21 cellular contexts compared by ENCODE assay signal in the genomic region with DNA sequence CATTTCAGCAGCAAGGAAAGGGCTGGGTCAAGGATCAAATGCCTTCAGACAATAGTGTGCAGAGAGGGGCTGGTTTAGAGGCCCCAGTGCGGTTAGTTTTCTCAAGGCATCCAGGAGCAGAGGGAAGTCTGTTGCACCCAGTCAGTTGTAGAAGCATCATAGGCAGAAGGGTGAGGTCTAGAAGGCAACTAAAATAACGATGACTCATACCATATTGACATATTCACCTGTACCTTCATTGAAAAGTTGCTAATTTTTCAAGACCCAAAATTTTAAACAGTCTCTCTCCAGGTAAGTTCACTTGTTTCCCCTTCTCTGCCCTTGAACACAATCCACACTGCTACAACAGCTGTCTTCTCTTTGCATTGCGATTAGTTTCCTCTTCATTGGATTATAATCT.
A peak's percentile ranks its signal among the peaks of the same experiment; 100 is the strongest.
DNase-seq lines count a peak whose midpoint lies in the region; ATAC-seq, FAIRE-seq and TF ChIP-seq lines count a peak whose summit lies in the region.
"Had no signal": no experiment of that assay in that cellular context is flagged by ENCODE, and none has a peak within 500 bp of the region (broad histone marks: within the 10 kb centered on the region; RNA-seq: fewer than 3 reads in every experiment).

No MANE protein-coding gene starts in this region.

- H3K18ac ChIP-seq in neuronal stem cell (ENCODE audit: low read length) = no peak overlapping the region

- H3K23ac ChIP-seq in neuronal stem cell (ENCODE audit: low read depth, low read length, poor library complexity) = no peak overlapping the region

- no peak overlapping the region for H3K4me2 ChIP-seq in A549
- H3K4me2 ChIP-seq in neuronal stem cell (ENCODE audit: insufficient read depth, low read length, poor library complexity, severe bottlenecking) = no peak overlapping the region
- H3K4me2 ChIP-seq: GM23338 had no signal

- H3K4me1 ChIP-seq in A549 (no peaks in the 10 kb centered on the region), neuronal stem cell (ENCODE audit: control insufficient read depth in 2 of 2, insufficient read depth in 1 of 2, low read depth in 1 of 2, low read length in 2 of 2) (peaks cover 8 to 14% of the 10 kb centered on the region in 2 donors)

- H3K27ac Mint-ChIP-seq in HFFc6 = no peak overlapping the region
- H3K27ac Mint-ChIP-seq: CD4-positive, alpha-beta memory T cell; GM23338; H9 had no signal

- POLR2A ChIA-PET in A549 (lab: Yijun Ruan, JAX) = no interaction called here

- no peak overlapping the region for H2AK5ac ChIP-seq in neuronal stem cell (ENCODE audit: low read depth, low read length)

- no peak overlapping the region for H3K9ac ChIP-seq in neuronal stem cell (ENCODE audit: low read depth, low read length, poor library complexity)

- no peak overlapping the region for H4K91ac ChIP-seq in neuronal stem cell (ENCODE audit: low read depth, low read length, poor library complexity)

- H2BK5ac ChIP-seq in neuronal stem cell (ENCODE audit: low read length) = no peak overlapping the region

- no peak for TF ChIP-seq EP300 in A549 (IDR thresholded peaks at IDR 0.05)

- H3K4me1 Mint-ChIP-seq in HFFc6 (ENCODE audit: low read depth) = no peaks in the 10 kb centered on the region
- H3K4me1 Mint-ChIP-seq: CD4-positive, alpha-beta memory T cell; GM23338 had no signal

- H3K4ac ChIP-seq in neuronal stem cell (ENCODE audit: low read length) = no peak overlapping the region

- DNase-seq in A549 (ENCODE audit: low read depth in 1 of 2, low spot score in 1 of 2) (no peak), NCI-H82 treated with DMSO at 0.1 percent for 48 hours (lab: John Stamatoyannopoulos, UW; ENCODE audit: unreplicated experiment) (peak; percentile 60), bronchial epithelial cell (ENCODE audit: low read depth) (no peak), neuronal stem cell (ENCODE audit: low spot score) (peak; percentile 24), NCI-H748 treated with DMSO at 0.1 percent for 48 hours (lab: John Stamatoyannopoulos, UW) (no peak), medulla oblongata (ENCODE audit: extremely low spot score) (no peak), HFFc6 (no peak)
- DNase-seq: C1 segment of cervical spinal cord; Calu3; CD4-positive, alpha-beta memory T cell; COR-L47; DMS53; DMS79 treated with DMSO at 0.1 percent for 48 hours; GF-D8; H9 had no signal

- H3K9me3 ChIP-seq in A549 (no peaks in the 10 kb centered on the region), neuronal stem cell (replicated peaks in 1 of 2; ENCODE audit: control insufficient read depth in 2 of 2, insufficient read depth in 1 of 2, low read depth in 1 of 2, low read length in 2 of 2) (no peaks in the 10 kb centered on the region)

- CTCF ChIA-PET in A549 (lab: Yijun Ruan, JAX) = no interaction called here

- H3K36me3 ChIP-seq in bronchial epithelial cell (ENCODE audit: control insufficient read depth, insufficient read depth, low read length) (no peaks in the 10 kb centered on the region), neuronal stem cell (replicated peaks in 1 of 2; ENCODE audit: control insufficient read depth in 2 of 2, insufficient read depth in 2 of 2, low read length in 2 of 2) (no peaks in the 10 kb centered on the region)

- TF ChIP-seq RAD21 in A549 (conservative IDR thresholded peaks at IDR 0.05 in 1 of 2, IDR thresholded peaks at IDR 0.05 in 1 of 2) = no peak

- H3K14ac ChIP-seq in neuronal stem cell (ENCODE audit: low read length) = no peak overlapping the region

- H3K4me3 ChIP-seq in A549 (no peak overlapping the region), bronchial epithelial cell (ENCODE audit: low read depth, low read length) (no peak overlapping the region), neuronal stem cell (ENCODE audit: low read length in 2 of 2) (no peak overlapping the region)
- H3K4me3 ChIP-seq: GM23338 had no signal

- ATAC-seq in A549 = no peak
- ATAC-seq: GM23338, HCT116 had no signal

- no peak for TF ChIP-seq CTCF in A549 (IDR thresholded peaks at IDR 0.05)
- no peak for TF ChIP-seq CTCF in bronchial epithelial cell (IDR thresholded peaks at IDR 0.05; ENCODE audit: insufficient read depth, low read length, severe bottlenecking)
- TF ChIP-seq CTCF in HFFc6 (IDR thresholded peaks at IDR 0.05) = no peak

- H2AFZ ChIP-seq in neuronal stem cell (ENCODE audit: low read length) = no peak overlapping the region
- H2AFZ ChIP-seq: GM23338 had no signal

- no peak for FAIRE-seq in A549 (lab: Jason Lieb, UNC)
- peak; percentile 97 for FAIRE-seq in bronchial epithelial cell (lab: Jason Lieb, UNC)
- FAIRE-seq: A204.1, GM12891, GM18507 had no signal

- no peak overlapping the region for H2BK12ac ChIP-seq in neuronal stem cell (ENCODE audit: low read length)

- 26% methylated on average over 3 of the region's 3 CpGs for WGBS in A549 (ENCODE audit: missing lambda C conversion rate)
- no CpG with 5 or more reads among the region's 3 CpGs for WGBS in neuronal stem cell (ENCODE audit: extremely low coverage in 2 of 2, insufficient read length in 2 of 2, insufficient replicate concordance in 1 of 2), 2 donors

- no peak overlapping the region for H2BK120ac ChIP-seq in neuronal stem cell (ENCODE audit: low read depth, low read length)

- no peak overlapping the region for H4K8ac ChIP-seq in neuronal stem cell (ENCODE audit: low read depth, low read length)

- H3K27ac ChIP-seq in A549 (no peak overlapping the region), neuronal stem cell (replicated peaks; ENCODE audit: low read length) (no peak overlapping the region)
- H3K27ac ChIP-seq: 22Rv1 had no signal

- no peaks in the 10 kb centered on the region for H3K36me3 Mint-ChIP-seq in HFFc6 (ENCODE audit: low read depth)
- H3K36me3 Mint-ChIP-seq: CD4-positive, alpha-beta memory T cell had no signal

- no peaks in the 10 kb centered on the region for H3K9me3 Mint-ChIP-seq in HFFc6
- H3K9me3 Mint-ChIP-seq: GM23338 had no signal

- H3K27me3 Mint-ChIP-seq in HFFc6 (ENCODE audit: insufficient read depth) = no peaks in the 10 kb centered on the region; the same call in 1 of the 2 replicates

- H3K27me3 ChIP-seq in bronchial epithelial cell (ENCODE audit: control insufficient read depth, insufficient read depth, low read length) (no peaks in the 10 kb centered on the region), neuronal stem cell (ENCODE audit: control insufficient read depth in 3 of 3, insufficient read depth in 3 of 3, low read depth in 1 of 3, low read length in 3 of 3) (no peaks in the 10 kb centered on the region)

- no peak for TF ChIP-seq POLR2A in A549 (IDR thresholded peaks at IDR 0.05; ENCODE audit: low read length)

- no peak overlapping the region for H3K4me3 Mint-ChIP-seq in HFFc6
- H3K4me3 Mint-ChIP-seq: CD4-positive, alpha-beta memory T cell; GM23338; H9 had no signal

- H3K79me1 ChIP-seq in neuronal stem cell (ENCODE audit: low read depth, low read length) = no peaks in the 10 kb centered on the region

- H2BK15ac ChIP-seq in neuronal stem cell (ENCODE audit: low read length) = no peak overlapping the region

TF ChIP-seq in A549, 52 proteins besides CTCF, POLR2A, EP300 and RAD21:
- TF ChIP-seq NPAS2 (CRISPR knock-in tag; IDR thresholded peaks at IDR 0.05; ENCODE audit: borderline replicate concordance) (no peak), FOSL2 (IDR thresholded peaks at IDR 0.05) (no peak), FOSL2 (CRISPR knock-in tag; IDR thresholded peaks at IDR 0.05) (peak; percentile 59; the same call in 1 of the 2 replicates)

Comparison
In these comparisons a context has a peak if more than half of its experiments do, and no peak if none do; other contexts are left out.
1. DNase-seq: peak in NCI-H82 treated with DMSO at 0.1 percent for 48 hours (single experiment) and neuronal stem cell (single experiment); none in A549 (0 of 2), bronchial epithelial cell (single experiment), NCI-H748 treated with DMSO at 0.1 percent for 48 hours (single experiment), medulla oblongata (single experiment) and HFFc6 (single experiment).